In genomic region chr19:17751103-17751911, GRCh38 we compare ENCODE assay signal across 8 cellular contexts. TPM values are rescaled to one million over a fixed set of nuclear protein-coding genes. Genes with fewer than 3 reads are reported as not detected.
A peak's percentile ranks its signal among the peaks of the same experiment; 100 is the strongest.
DNase-seq lines count a peak whose midpoint lies in the region; ATAC-seq, FAIRE-seq and TF ChIP-seq lines count a peak whose summit lies in the region.

TSS of gene FCHO1 (plus strand) at chr19:17751477. CDS start at chr19:17755165, 3,688 bp downstream.

- intact Hi-C loops in activated CD4-positive, alpha-beta T cell treated with anti-CD3 and anti-CD28 coated beads for 36 hours (cut with DNase I, micrococcal nuclease) = loop anchor here in 1 of 2 experiments (1.0 kb wide), 2 partner anchors 32 to 104 kb away; partner anchors contain the start of gene MAP1S
- intact Hi-C loops in dorsolateral prefrontal cortex (cut with DNase I) = no loop called here

- CTCF ChIA-PET in activated CD4-positive, alpha-beta T cell treated with anti-CD3 and anti-CD28 coated beads for 36 hours (lab: Charles Lee) = interaction anchor here (0.6 to 1.6 kb wide), 4 partner anchors 9 to 1070 kb away, joined by 4 read pairs; partner anchors contain the start of gene MAP1S

- peaks cover 26% of the 10 kb centered on the region for H3K36me3 Mint-ChIP-seq in activated CD4-positive, alpha-beta T cell treated with anti-CD3 and anti-CD28 coated beads for 36 hours (ENCODE audit: low read depth)

- TF ChIP-seq CTCF in GM12865 (IDR thresholded peaks at IDR 0.05; ENCODE audit: insufficient read depth, low read depth, low read length, missing control alignments) (no peak), dorsolateral prefrontal cortex (IDR thresholded peaks at IDR 0.05 in 54 of 56, conservative IDR thresholded peaks at IDR 0.05 in 2 of 56; ENCODE audit: low read depth in 1 of 56, partially characterized antibody in 56 of 56) (no peak)

- peak within 1 kb of the TSS; percentile 76 for H3K4me3 Mint-ChIP-seq in activated CD4-positive, alpha-beta T cell treated with anti-CD3 and anti-CD28 coated beads for 36 hours

- DNase-seq in GM12865 (ENCODE audit: low read depth) (peak; percentile 96), dorsolateral prefrontal cortex (peak in 3 of 10 donors; percentile 38 to 53 (median 53)), midbrain (lab: John Stamatoyannopoulos, UW) (no peak), HTR-8/SVneo (ENCODE audit: insufficient read length, low spot score) (no peak)
- peak; percentile 92 for DNase-seq in activated CD4-positive, alpha-beta T cell treated with anti-CD3 and anti-CD28 coated beads for 36 hours
- DNase-seq in stimulated activated CD4-positive, alpha-beta T cell treated with anti-CD3 and anti-CD28 coated beads, Interleukin-12 subunit alpha, Interleukin-12 subunit beta, amount 100 ng/mL, for 4 hours = peak; percentile 78

- POLR2A ChIA-PET in activated CD4-positive, alpha-beta T cell treated with anti-CD3 and anti-CD28 coated beads for 36 hours (lab: Charles Lee) = interaction anchor here (0.7 to 1.1 kb wide), 3 partner anchors 11 to 114 kb away, joined by 3 to 5 read pairs (median 3); no protein-coding TSS in a partner anchor

- H3K27ac Mint-ChIP-seq in activated CD4-positive, alpha-beta T cell treated with anti-CD3 and anti-CD28 coated beads for 36 hours = peak within 1 kb of the TSS; percentile 87

- no peaks in the 10 kb centered on the region for H3K27me3 ChIP-seq in dorsolateral prefrontal cortex

- peak; percentile 32 for ATAC-seq in HG03439 (IDR thresholded peaks at IDR 0.05; ENCODE audit: unreplicated experiment)
- peak; percentile 66 for ATAC-seq in activated CD4-positive, alpha-beta T cell treated with anti-CD3 and anti-CD28 coated beads for 36 hours
- ATAC-seq in HG02588 (IDR thresholded peaks at IDR 0.05; ENCODE audit: unreplicated experiment) = no peak

- H3K4me3 ChIP-seq in GM12865 (ENCODE audit: low read depth, low read length) = peak within 1 kb of the TSS; percentile 86
- H3K4me3 ChIP-seq in dorsolateral prefrontal cortex = peak within 1 kb of the TSS in 34 of 59 donors; percentile 5 to 100 (median 92)

- FAIRE-seq in HTR-8/SVneo (lab: Jason Lieb, UNC) = no peak

- peak within 1 kb of the TSS; percentile 71 to 100 (median 99) for H3K27ac ChIP-seq in dorsolateral prefrontal cortex

- H3K9me3 Mint-ChIP-seq in activated CD4-positive, alpha-beta T cell treated with anti-CD3 and anti-CD28 coated beads for 36 hours (ENCODE audit: low read depth) = no peaks in the 10 kb centered on the region

- peaks cover 64% of the 10 kb centered on the region for H3K4me1 Mint-ChIP-seq in activated CD4-positive, alpha-beta T cell treated with anti-CD3 and anti-CD28 coated beads for 36 hours

- no peaks in the 10 kb centered on the region for H3K27me3 Mint-ChIP-seq in activated CD4-positive, alpha-beta T cell treated with anti-CD3 and anti-CD28 coated beads for 36 hours

RNA-seq across cellular contexts. Expression of gene FCHO1, which starts in this region (rescaled TPM):
- total RNA-seq in activated CD4-positive, alpha-beta T cell treated with anti-CD3 and anti-CD28 coated beads for 36 hours = 10 to 100 TPM; 50.5 to 51.8 TPM
- total RNA-seq in dorsolateral prefrontal cortex = 100 to 1,000 TPM in 21 of 120 experiments, 10 to 100 TPM in 99; 39.4 to 173 (median 76.8) TPM

Comparison
In these comparisons a context has a peak if more than half of its experiments do, and no peak if none do; other contexts are left out.
1. DNase-seq: peak in GM12865 (single experiment), activated CD4-positive, alpha-beta T cell treated with anti-CD3 and anti-CD28 coated beads for 36 hours (single experiment) and stimulated activated CD4-positive, alpha-beta T cell treated with anti-CD3 and anti-CD28 coated beads, Interleukin-12 subunit alpha, Interleukin-12 subunit beta, amount 100 ng/mL, for 4 hours (single experiment); none in midbrain (single experiment) and HTR-8/SVneo (single experiment).